Comparison of ENCODE assay signal across 8 cellular contexts in genomic region chr9:72292184-72292787, GRCh38.
DNase-seq lines count a peak whose midpoint lies in the region; ATAC-seq, FAIRE-seq and TF ChIP-seq lines count a peak whose summit lies in the region.

No MANE protein-coding gene starts in this region.

- TF ChIP-seq CTCF in GM12864 (IDR thresholded peaks at IDR 0.05; ENCODE audit: low read depth, low read length, missing control alignments) (peak; percentile 36), tibial nerve (IDR thresholded peaks at IDR 0.05) (peak; percentile 47 to 76 (median 56))

- peaks cover 0 to 21% (median 2%) of the 10 kb centered on the region in 4 donors for H3K4me1 ChIP-seq in tibial nerve

- 9 to 17% methylated on average over 2 of the region's 2 CpGs for WGBS in tibial nerve, 2 donors

- DNase-seq in GM12864 (ENCODE audit: low read depth) (no peak), Kasumi-1 (lab: John Stamatoyannopoulos, UW) (peak; percentile 60 to 71), amniotic stem cell (lab: John Stamatoyannopoulos, UW) (peak; percentile 18), hepatic stellate cell (ENCODE audit: low spot score) (peak; percentile 12), tibial nerve (ENCODE audit: low spot score in 2 of 2) (no peak), urothelium cell line (ENCODE audit: low spot score) (no peak), substantia nigra (lab: John Stamatoyannopoulos, UW) (no peak)

- no peaks in the 10 kb centered on the region for H3K27me3 ChIP-seq in tibial nerve

- peak overlapping the region in 3 of 4 donors; percentile 28 to 58 (median 58) for H3K27ac ChIP-seq in tibial nerve
- no peak overlapping the region for H3K27ac ChIP-seq in substantia nigra (ENCODE audit: low read depth, low read length, poor library complexity, severe bottlenecking)

- H3K36me3 ChIP-seq in tibial nerve: no peaks in the 10 kb centered on the region

- no peaks in the 10 kb centered on the region for H3K9me3 ChIP-seq in tibial nerve

- no peak overlapping the region for H3K4me3 ChIP-seq in GM12864 (ENCODE audit: low read depth, low read length)
- H3K4me3 ChIP-seq in tibial nerve: no peak overlapping the region

- TF ChIP-seq EP300 in tibial nerve (IDR thresholded peaks at IDR 0.05): no peak

- no peak for TF ChIP-seq POLR2A in tibial nerve (IDR thresholded peaks at IDR 0.05)

- no peak for ATAC-seq in HG02759 (IDR thresholded peaks at IDR 0.05; ENCODE audit: unreplicated experiment)

- FAIRE-seq in urothelium cell line (lab: Jason Lieb, UNC): no peak

Comparison
In these comparisons a context has a peak if more than half of its experiments do, and no peak if none do; other contexts are left out.
1. DNase-seq: peak in Kasumi-1 (2 of 2), amniotic stem cell (single experiment) and hepatic stellate cell (single experiment); none in GM12864 (single experiment), tibial nerve (0 of 2), urothelium cell line (single experiment) and substantia nigra (0 of 49).